1 cellular context compared by ENCODE assay signal in genomic region chr10:113088194-113088593, GRCh38.
TF ChIP-seq lines count a peak whose summit lies in the region.

No MANE protein-coding gene starts in this region.

TF ChIP-seq in endothelial cell of umbilical vein, 7 proteins besides CTCF, POLR2A, EP300 and RAD21:
- no peak for TF ChIP-seq POLR2AphosphoS5 (IDR thresholded peaks at IDR 0.05; ENCODE audit: insufficient read depth, low read depth, low read length)
- no peak for TF ChIP-seq MAX (IDR thresholded peaks at IDR 0.05; ENCODE audit: insufficient read depth, insufficient read length)
- TF ChIP-seq MYC (IDR thresholded peaks at IDR 0.05; ENCODE audit: low read depth, low read length), result no peak
- TF ChIP-seq EZH2 (IDR thresholded peaks at IDR 0.05; ENCODE audit: borderline replicate concordance, low read depth, low read length, severe bottlenecking), result no peak
- no peak for TF ChIP-seq JUN (IDR thresholded peaks at IDR 0.05; ENCODE audit: borderline replicate concordance, insufficient read depth, insufficient read length, low read depth)
- TF ChIP-seq GATA2 (IDR thresholded peaks at IDR 0.05; ENCODE audit: insufficient read depth, insufficient read length, low read depth, low read length), result no peak
- TF ChIP-seq FOS (IDR thresholded peaks at IDR 0.05; ENCODE audit: borderline replicate concordance, insufficient read depth, low read length), result no peak
